In the genomic region with DNA sequence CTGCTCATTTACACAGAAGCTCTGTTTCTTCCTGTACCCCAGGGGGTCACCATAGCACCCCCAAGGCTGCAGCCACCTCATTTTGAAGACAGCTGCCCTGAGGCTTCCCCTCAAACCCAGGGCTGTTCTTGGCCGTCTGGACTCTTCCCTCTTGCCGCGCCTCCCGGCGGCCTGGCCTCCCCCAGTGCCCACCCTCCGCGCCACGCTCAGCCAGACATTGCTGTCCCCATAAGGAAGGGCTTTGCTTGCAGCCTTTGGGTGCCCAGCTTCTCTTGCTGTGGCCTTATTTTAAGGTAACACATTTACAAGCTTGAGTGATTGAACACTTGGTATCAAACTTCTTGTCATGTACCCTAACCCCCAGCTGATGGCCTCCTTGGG, we compare ENCODE assay signal across 11 cellular contexts.
A peak's percentile ranks its signal among the peaks of the same experiment; 100 is the strongest.
DNase-seq lines count a peak whose midpoint lies in the region; ATAC-seq and TF ChIP-seq lines count a peak whose summit lies in the region.
"Had no signal": no experiment of that assay in that cellular context is flagged by ENCODE, and none has a peak within 500 bp of the region (broad histone marks: within the 10 kb centered on the region; RNA-seq: fewer than 3 reads in every experiment).

No MANE protein-coding gene starts in this region.

- H3K36me3 Mint-ChIP-seq in HFFc6 (ENCODE audit: low read depth) (peaks cover 31% of the 10 kb centered on the region), mesothelial cell of epicardium (peaks cover 9% of the 10 kb centered on the region)

- H3K4me1 Mint-ChIP-seq in HFFc6 (ENCODE audit: low read depth) (peaks cover 79% of the 10 kb centered on the region), mesothelial cell of epicardium (peaks cover 31% of the 10 kb centered on the region)

- no peaks in the 10 kb centered on the region; the same call in 1 of the 2 replicates for H3K9me3 Mint-ChIP-seq in HFFc6
- H3K9me3 Mint-ChIP-seq in mesothelial cell of epicardium, result no peaks in the 10 kb centered on the region
- H3K9me3 Mint-ChIP-seq: activated T-helper 2 cell treated with anti-CD3 and anti-CD28 coated beads, Interferon-gamma antibody, Interleukin-2, Interleukin-4, amounts not matched to agents 10 μg/mL and 5 μg/mL and 100 μg/mL, durations not matched to agents 14 hours and 24 hours and 36 hours had no signal

- H3K4me3 Mint-ChIP-seq in HFFc6 (peak overlapping the region; percentile 68), mesothelial cell of epicardium (no peak overlapping the region)

- ATAC-seq in GM21717 (IDR thresholded peaks at IDR 0.05; ENCODE audit: unreplicated experiment), result no peak

- H3K27me3 Mint-ChIP-seq in HFFc6 (ENCODE audit: insufficient read depth) (peaks cover 9% of the 10 kb centered on the region), mesothelial cell of epicardium (ENCODE audit: low read depth) (no peaks in the 10 kb centered on the region)

- DNase-seq in HFFc6 (no peak), caudate nucleus (lab: John Stamatoyannopoulos, UW) (no peak), mesothelial cell of epicardium (ENCODE audit: low spot score in 2 of 2, unreplicated experiment in 2 of 2) (no peak), GDM1 (lab: John Stamatoyannopoulos, UW) (no peak), SHP77 (lab: John Stamatoyannopoulos, UW) (no peak)
- no peak for DNase-seq in activated CD4-positive, alpha-beta T cell treated with anti-CD3 and anti-CD28 coated beads, Interleukin-2, amount 50 U/mL, for 1 hour
- DNase-seq: mucosa of descending colon; stimulated activated CD4-positive, alpha-beta T cell treated with anti-CD3 and anti-CD28 coated beads, Interleukin-15, amount 100 ng/mL, for 24 hours had no signal

- TF ChIP-seq CTCF in HFFc6 (IDR thresholded peaks at IDR 0.05), result no peak
- no peak for TF ChIP-seq CTCF in mesothelial cell of epicardium (IDR thresholded peaks at IDR 0.05; ENCODE audit: unreplicated experiment)

- H3K27ac ChIP-seq in caudate nucleus (ENCODE audit: low read depth, low read length), result peak overlapping the region; percentile 75
- peak overlapping the region; percentile 79 for H3K27ac ChIP-seq in temporal lobe (ENCODE audit: low read depth, low read length)

- H3K27ac Mint-ChIP-seq in HFFc6 (peak overlapping the region; percentile 100), mesothelial cell of epicardium (peak overlapping the region; percentile 73)
- H3K27ac Mint-ChIP-seq: activated T-helper 2 cell treated with anti-CD3 and anti-CD28 coated beads, Interferon-gamma antibody, Interleukin-2, Interleukin-4, amounts not matched to agents 10 μg/mL and 5 μg/mL and 100 μg/mL, durations not matched to agents 14 hours and 24 hours and 36 hours had no signal
